8 cellular contexts compared by ENCODE assay signal in genomic region chr19:45469132-45469834, GRCh38. TPM values are rescaled to one million over a fixed set of nuclear protein-coding genes. Genes with fewer than 3 reads are reported as not detected.
DNase-seq lines count a peak whose midpoint lies in the region; ATAC-seq and TF ChIP-seq lines count a peak whose summit lies in the region.

No MANE protein-coding gene starts in this region.

- peak overlapping the region; percentile 95 for H3K27ac ChIP-seq in duodenal mucosa (ENCODE audit: low read depth, low read length)
- peak overlapping the region; percentile 98 for H3K27ac ChIP-seq in lower lobe of right lung

- ATAC-seq in GM19397 (IDR thresholded peaks at IDR 0.05; ENCODE audit: unreplicated experiment) (peak; percentile 69), HG03565 (IDR thresholded peaks at IDR 0.05; ENCODE audit: unreplicated experiment) (peak; percentile 49), lower lobe of right lung (peak; percentile 66 to 88)

- peak overlapping the region; percentile 84 for H3K27ac Mint-ChIP-seq in activated CD4-positive, alpha-beta memory T cell treated with anti-CD3 and anti-CD28 coated beads for 36 hours

- H3K9me3 Mint-ChIP-seq in activated CD4-positive, alpha-beta memory T cell treated with anti-CD3 and anti-CD28 coated beads for 36 hours = no peaks in the 10 kb centered on the region

- H3K36me3 ChIP-seq in duodenal mucosa (ENCODE audit: control insufficient read depth in 1 of 2, insufficient read depth in 2 of 2, low read length in 2 of 2) (no peaks in the 10 kb centered on the region), lower lobe of right lung (no peaks in the 10 kb centered on the region)

- peak; percentile 9 for TF ChIP-seq CTCF in lower lobe of right lung (IDR thresholded peaks at IDR 0.05)

- H3K9me3 ChIP-seq in duodenal mucosa (ENCODE audit: control insufficient read depth in 1 of 2, low read length in 2 of 2) (no peaks in the 10 kb centered on the region), lower lobe of right lung (no peaks in the 10 kb centered on the region)

- H3K4me1 ChIP-seq in duodenal mucosa (ENCODE audit: control insufficient read depth in 1 of 2, insufficient read depth in 2 of 2, low read length in 2 of 2) (peaks cover 11 to 26% of the 10 kb centered on the region in 2 donors), lower lobe of right lung (peaks cover 34% of the 10 kb centered on the region)

- POLR2A ChIA-PET in activated CD4-positive, alpha-beta memory T cell treated with anti-CD3 and anti-CD28 coated beads for 36 hours (lab: Charles Lee) = interaction anchor here (0.6 to 4.0 kb wide), 12 partner anchors 9 to 176 kb away, joined by 3 to 44 read pairs (median 6); partner anchors contain the start of genes OPA3 and RTN2

- DNase-seq in C1 segment of cervical spinal cord (lab: John Stamatoyannopoulos, UW) = peak; percentile 38 to 95 (median 75)
- DNase-seq in NCI-H774 (lab: John Stamatoyannopoulos, UW) = peak; percentile 92
- DNase-seq in activated CD4-positive, alpha-beta memory T cell treated with anti-CD3 and anti-CD28 coated beads for 36 hours = peak; percentile 96
- DNase-seq in lower lobe of right lung = peak; percentile 96
- peak; percentile 80 to 86 (median 85) for DNase-seq in stimulated activated CD4-positive, alpha-beta T cell treated with anti-CD3 and anti-CD28 coated beads, TNF-alpha, amount 100 ng/mL, for 1 hour (ENCODE audit: low read depth in 3 of 3, low spot score in 1 of 3)

- CTCF ChIA-PET in activated CD4-positive, alpha-beta memory T cell treated with anti-CD3 and anti-CD28 coated beads for 36 hours (lab: Charles Lee) = interaction anchor here (0.7 to 5.0 kb wide), 8 partner anchors 9 to 247 kb away, joined by 3 to 89 read pairs (median 8); no protein-coding TSS in a partner anchor

- peak overlapping the region; percentile 90 to 97 for H3K9ac ChIP-seq in duodenal mucosa (ENCODE audit: low read depth in 1 of 2, low read length in 2 of 2)

- H3K27me3 ChIP-seq in duodenal mucosa (ENCODE audit: control insufficient read depth in 1 of 2, insufficient read depth in 2 of 2, low read length in 2 of 2) (peaks cover 0 to 7% of the 10 kb centered on the region in 2 donors), lower lobe of right lung (ENCODE audit: low read depth) (peaks cover 10% of the 10 kb centered on the region)

- H3K4me3 ChIP-seq in duodenal mucosa (ENCODE audit: low read depth in 1 of 2, low read length in 2 of 2) (peak overlapping the region; percentile 87 to 93), lower lobe of right lung (peak overlapping the region; percentile 74)

- peaks cover 8% of the 10 kb centered on the region for H3K36me3 Mint-ChIP-seq in activated CD4-positive, alpha-beta memory T cell treated with anti-CD3 and anti-CD28 coated beads for 36 hours

- peak overlapping the region; percentile 87 for H3K4me3 Mint-ChIP-seq in activated CD4-positive, alpha-beta memory T cell treated with anti-CD3 and anti-CD28 coated beads for 36 hours

- H3K4me1 Mint-ChIP-seq in activated CD4-positive, alpha-beta memory T cell treated with anti-CD3 and anti-CD28 coated beads for 36 hours (ENCODE audit: low read depth) = peaks cover 33% of the 10 kb centered on the region

- intact Hi-C loops in activated CD4-positive, alpha-beta memory T cell treated with anti-CD3 and anti-CD28 coated beads for 36 hours (cut with micrococcal nuclease) = loop anchor here (1.0 kb wide), 2 partner anchors 9 to 25 kb away; no protein-coding TSS in a partner anchor
- intact Hi-C loops in lower lobe of right lung (cut with DNase I) = no loop called here

- H3K27me3 Mint-ChIP-seq in activated CD4-positive, alpha-beta memory T cell treated with anti-CD3 and anti-CD28 coated beads for 36 hours = peaks cover 1% of the 10 kb centered on the region

RNA-seq across cellular contexts. Expression of gene FOSB, which starts 1.5 kb away (rescaled TPM):
- total RNA-seq in activated CD4-positive, alpha-beta memory T cell treated with anti-CD3 and anti-CD28 coated beads for 36 hours = 1 to 10 TPM; 3.7 to 5.9 TPM
- total RNA-seq in lower lobe of right lung = 18.0 TPM

RNA-seq across cellular contexts. Expression of gene RTN2, which starts 27.6 kb away (rescaled TPM):
- total RNA-seq in activated CD4-positive, alpha-beta memory T cell treated with anti-CD3 and anti-CD28 coated beads for 36 hours = 1 to 10 TPM; 1.5 to 2.2 TPM
- 16.2 TPM for total RNA-seq in lower lobe of right lung

RNA-seq across cellular contexts. Expression of gene PPM1N, which starts 29.0 kb away (rescaled TPM):
- total RNA-seq in activated CD4-positive, alpha-beta memory T cell treated with anti-CD3 and anti-CD28 coated beads for 36 hours = 1 to 10 TPM; 3.5 to 3.6 TPM
- total RNA-seq in lower lobe of right lung = 1.8 TPM

RNA-seq across cellular contexts. Expression of gene VASP, which starts 38.0 kb away (rescaled TPM):
- total RNA-seq in activated CD4-positive, alpha-beta memory T cell treated with anti-CD3 and anti-CD28 coated beads for 36 hours = 100 to 1,000 TPM; 167 to 174 TPM
- total RNA-seq in lower lobe of right lung = 190 TPM

RNA-seq across cellular contexts. Expression of gene ERCC1, which starts 45.6 kb away (rescaled TPM):
- total RNA-seq in activated CD4-positive, alpha-beta memory T cell treated with anti-CD3 and anti-CD28 coated beads for 36 hours = 10 to 100 TPM; 59.4 to 59.7 TPM
- total RNA-seq in lower lobe of right lung = 41.6 TPM

Comparison
In these comparisons a context has a peak if more than half of its experiments do, and no peak if none do; other contexts are left out.
1. Peak in every context shown above with its lines: DNase-seq, ATAC-seq, H3K4me3 ChIP-seq and H3K27ac ChIP-seq.